Comparison of ENCODE assay signal across 8 cellular contexts in the genomic region with DNA sequence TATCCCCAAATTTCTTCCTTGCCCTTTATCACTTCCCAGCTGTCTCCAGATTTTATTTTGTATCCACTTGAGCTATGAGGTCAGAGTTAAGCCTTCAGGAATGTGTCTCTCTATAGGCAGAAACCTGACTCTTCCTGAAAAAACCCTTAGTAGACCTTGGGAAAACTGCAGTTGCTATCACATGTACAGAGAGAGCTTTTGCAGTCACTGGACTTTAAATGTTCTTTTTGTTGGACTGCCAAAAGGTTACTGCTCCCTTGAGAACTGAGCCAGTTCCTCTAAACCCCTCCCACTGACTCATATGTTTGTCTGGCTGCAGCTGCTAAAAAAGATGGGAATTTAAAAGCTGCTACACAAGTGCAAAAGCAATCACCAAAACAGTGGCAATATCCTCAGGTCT.
DNase-seq lines count a peak whose midpoint lies in the region; ATAC-seq and TF ChIP-seq lines count a peak whose summit lies in the region.

No MANE protein-coding gene starts in this region.

- H3K14ac ChIP-seq in mesenchymal stem cell (ENCODE audit: low read length in 2 of 2): no peak overlapping the region

- no peak overlapping the region for H3K4me2 ChIP-seq in mesenchymal stem cell (ENCODE audit: low read length, poor library complexity, severe bottlenecking)

- H3K23ac ChIP-seq in mesenchymal stem cell (ENCODE audit: low read length in 2 of 2): no peak overlapping the region

- no peak overlapping the region for H2AFZ ChIP-seq in mesenchymal stem cell (ENCODE audit: low read depth, low read length)

- H2BK120ac ChIP-seq in mesenchymal stem cell (ENCODE audit: low read depth, low read length): no peak overlapping the region

- no peak overlapping the region for H4K91ac ChIP-seq in mesenchymal stem cell (ENCODE audit: low read length)

- H3K27ac ChIP-seq in mesenchymal stem cell (ENCODE audit: low read length, poor library complexity, severe bottlenecking): peak overlapping the region; percentile 53
- H3K27ac ChIP-seq in vagina: peak overlapping the region; percentile 51

- DNase-seq in AG08395 (ENCODE audit: low spot score) (peak; percentile 91), MG63 (peak; percentile 75), choroid plexus epithelial cell (ENCODE audit: low read depth) (peak; percentile 99), mesenchymal stem cell (peak; percentile 99), vagina (ENCODE audit: extremely low spot score in 2 of 2) (no peak), left colon (no peak), NK-92 (lab: John Stamatoyannopoulos, UW; ENCODE audit: unreplicated experiment) (no peak)

- intact Hi-C loops in vagina (cut with DNase I) (no loop called here), left colon (cut with DNase I, micrococcal nuclease) (no loop called here)

- no peak overlapping the region for H4K8ac ChIP-seq in mesenchymal stem cell (ENCODE audit: low read length)

- no peak overlapping the region for H2BK12ac ChIP-seq in mesenchymal stem cell (ENCODE audit: low read length in 2 of 2)

- H3K36me3 ChIP-seq in MG63: no peaks in the 10 kb centered on the region
- no peaks in the 10 kb centered on the region for H3K36me3 ChIP-seq in mesenchymal stem cell (ENCODE audit: control insufficient read depth in 1 of 2, insufficient read depth in 2 of 2, low read depth in 1 of 2, low read length in 2 of 2)
- H3K36me3 ChIP-seq in vagina: no peaks in the 10 kb centered on the region

- H3K27me3 ChIP-seq in MG63 (no peaks in the 10 kb centered on the region), mesenchymal stem cell (ENCODE audit: control insufficient read depth in 1 of 2, insufficient read depth in 1 of 2, low read length in 2 of 2) (no peaks in the 10 kb centered on the region), vagina (no peaks in the 10 kb centered on the region)

- H2BK5ac ChIP-seq in mesenchymal stem cell (ENCODE audit: low read depth, low read length, poor library complexity, severe bottlenecking): no peak overlapping the region

- H3K9ac ChIP-seq in mesenchymal stem cell (ENCODE audit: low read length): peak overlapping the region; percentile 48

- no peak overlapping the region for H3K18ac ChIP-seq in mesenchymal stem cell (ENCODE audit: low read depth in 1 of 2, low read length in 2 of 2)

- H3K4me3 ChIP-seq in MG63 (no peak overlapping the region), choroid plexus epithelial cell (ENCODE audit: low read depth, low read length) (no peak overlapping the region), mesenchymal stem cell (ENCODE audit: insufficient read depth in 1 of 2, low read depth in 1 of 2, low read length in 2 of 2) (peak overlapping the region in 1 of 2 experiments; percentile 60), vagina (no peak overlapping the region)

- no peak overlapping the region for H2AK5ac ChIP-seq in mesenchymal stem cell (ENCODE audit: low read length, severe bottlenecking)

- no peak for TF ChIP-seq CTCF in choroid plexus epithelial cell (conservative IDR thresholded peaks at IDR 0.05; ENCODE audit: low read depth, low read length)
- TF ChIP-seq CTCF in vagina (IDR thresholded peaks at IDR 0.05): no peak

- peaks cover 2% of the 10 kb centered on the region for H3K4me1 ChIP-seq in mesenchymal stem cell (ENCODE audit: control insufficient read depth, insufficient read depth, low read depth, low read length)
- peaks cover 34% of the 10 kb centered on the region for H3K4me1 ChIP-seq in vagina

- H3K79me1 ChIP-seq in mesenchymal stem cell (replicated peaks; ENCODE audit: low read length, poor library complexity, severe bottlenecking): no peaks in the 10 kb centered on the region

- H3K4ac ChIP-seq in mesenchymal stem cell (ENCODE audit: low read depth in 1 of 2, low read length in 2 of 2): no peak overlapping the region

- H2BK15ac ChIP-seq in mesenchymal stem cell (ENCODE audit: low read depth, poor library complexity, severe bottlenecking): no peak overlapping the region

- no peak for ATAC-seq in left colon
- no peak for ATAC-seq in HG02938 (IDR thresholded peaks at IDR 0.05; ENCODE audit: unreplicated experiment)

- no peak for TF ChIP-seq POLR2A in vagina (IDR thresholded peaks at IDR 0.05)

- H3K9me3 ChIP-seq in MG63: no peaks in the 10 kb centered on the region
- H3K9me3 ChIP-seq in mesenchymal stem cell (ENCODE audit: control insufficient read depth, low read length): no peaks in the 10 kb centered on the region
- H3K9me3 ChIP-seq in vagina: no peaks in the 10 kb centered on the region

Comparison
In these comparisons a context has a peak if more than half of its experiments do, and no peak if none do; other contexts are left out.
1. DNase-seq: peak in AG08395 (single experiment), MG63 (single experiment), choroid plexus epithelial cell (single experiment) and mesenchymal stem cell (single experiment); none in vagina (0 of 2), left colon (0 of 2) and NK-92 (single experiment).